Comparison of ENCODE assay signal across 31 cellular contexts in genomic region chr19:7644550-7644877, GRCh38. TPM values are rescaled to one million over a fixed set of nuclear protein-coding genes. Genes with fewer than 3 reads are reported as not detected.
"Had no signal": no experiment of that assay in that cellular context is flagged by ENCODE, and none has a peak within 500 bp of the region (broad histone marks: within the 10 kb centered on the region; RNA-seq: fewer than 3 reads in every experiment).

No MANE protein-coding gene starts in this region.

- H3K9me3 ChIP-seq: esophagus muscularis mucosa, gastrocnemius medialis, heart left ventricle had no signal

- H3K36me3 ChIP-seq: brain microvascular endothelial cell, esophagus muscularis mucosa, gastrocnemius medialis had no signal

- H3K27ac Mint-ChIP-seq: activated CD4-positive, alpha-beta T cell treated with anti-CD3 and anti-CD28 coated beads for 36 hours; activated CD4-positive, alpha-beta T cell treated with anti-CD3 and anti-CD28 coated beads, Interleukin-2, amount 10 ng/mL, durations not matched to agents 24 days and 14 days; activated CD8-positive, alpha-beta T cell treated with anti-CD3 and anti-CD28 coated beads for 36 hours; activated naive CD8-positive, alpha-beta T cell; activated T-helper 17 cell treated with anti-CD3 and anti-CD28 coated beads, Interleukin-2, amount 50 U/mL, for 72 hours; effector memory CD8-positive, alpha-beta T cell had no signal

- H3K9me3 Mint-ChIP-seq: activated CD4-positive, alpha-beta T cell treated with anti-CD3 and anti-CD28 coated beads, Interleukin-2, amount 10 ng/mL, durations not matched to agents 24 days and 14 days; activated T-cell treated with anti-CD3 and anti-CD28 coated beads, Interleukin-2, amount 50 U/mL, for 4 hours; activated T-helper 17 cell treated with anti-CD3 and anti-CD28 coated beads, Interleukin-2, amount 50 U/mL, for 72 hours; central memory CD8-positive, alpha-beta T cell; dendritic cell treated with granulocyte-macrophage colony-stimulating factor and Interleukin-4, amounts not matched to agents 40 ng/mL and 50 ng/mL, for 4 days; effector memory CD8-positive, alpha-beta T cell had no signal

- H3K27me3 Mint-ChIP-seq: activated CD4-positive, alpha-beta T cell treated with anti-CD3 and anti-CD28 coated beads for 36 hours; activated CD4-positive, alpha-beta T cell treated with anti-CD3 and anti-CD28 coated beads, Interleukin-2, amount 10 ng/mL, durations not matched to agents 24 days and 14 days; activated CD8-positive, alpha-beta T cell treated with anti-CD3 and anti-CD28 coated beads for 36 hours; activated naive CD8-positive, alpha-beta T cell; activated T-helper 17 cell treated with anti-CD3 and anti-CD28 coated beads, Interleukin-2, amount 50 U/mL, for 72 hours; central memory CD8-positive, alpha-beta T cell; dendritic cell treated with granulocyte-macrophage colony-stimulating factor and Interleukin-4, amounts not matched to agents 40 ng/mL and 50 ng/mL, for 4 days; effector memory CD8-positive, alpha-beta T cell had no signal

- H3K4me3 ChIP-seq: coronary artery, esophagus muscularis mucosa, gastrocnemius medialis, heart left ventricle had no signal

- DNase-seq: activated CD4-positive, CD25-positive, alpha-beta regulatory T cell; activated CD4-positive, CD25-positive, alpha-beta regulatory T cell treated with anti-CD3 and anti-CD28 coated beads, Interleukin-2, amount 50 U/mL, for 72 hours; activated CD8-positive, alpha-beta memory T cell treated with anti-CD3 and anti-CD28 coated beads for 24 hours; activated CD8-positive, alpha-beta T cell treated with anti-CD3 and anti-CD28 coated beads for 36 hours; activated effector memory CD4-positive, alpha-beta T cell treated with Interleukin-2 at 50 U/mL for 16 hours; activated gamma-delta T cell treated with Interleukin-2 at 50 U/mL for 16 hours; activated naive CD4-positive, alpha-beta T cell treated with anti-CD3 and anti-CD28 coated beads, Interleukin-2, amount 50 U/mL, for 16 hours; activated naive CD4-positive, alpha-beta T cell treated with Interleukin-2 at 50 U/mL for 16 hours; activated T-cell treated with anti-CD3 and anti-CD28 coated beads, Interleukin-2, amount 50 U/mL, for 4 hours; amniotic stem cell; anterior cingulate cortex; brain microvascular endothelial cell; effector CD4-positive, alpha-beta T cell; effector memory CD8-positive, alpha-beta T cell; erythroblast; foreskin keratinocyte; gastrocnemius medialis; glutamatergic neuron; heart left ventricle; T-helper 2 cell had no signal

- H3K4me3 Mint-ChIP-seq: activated CD4-positive, alpha-beta T cell treated with anti-CD3 and anti-CD28 coated beads for 36 hours; activated CD4-positive, alpha-beta T cell treated with anti-CD3 and anti-CD28 coated beads, Interleukin-2, amount 10 ng/mL, durations not matched to agents 24 days and 14 days; activated CD8-positive, alpha-beta T cell treated with anti-CD3 and anti-CD28 coated beads for 36 hours; activated naive CD8-positive, alpha-beta T cell; activated T-cell treated with anti-CD3 and anti-CD28 coated beads, Interleukin-2, amount 50 U/mL, for 4 hours; activated T-helper 17 cell treated with anti-CD3 and anti-CD28 coated beads, Interleukin-2, amount 50 U/mL, for 72 hours; central memory CD8-positive, alpha-beta T cell; dendritic cell treated with granulocyte-macrophage colony-stimulating factor and Interleukin-4, amounts not matched to agents 40 ng/mL and 50 ng/mL, for 4 days; effector memory CD8-positive, alpha-beta T cell had no signal

- H3K27me3 ChIP-seq: brain microvascular endothelial cell, foreskin keratinocyte had no signal

- H3K4me1 ChIP-seq: esophagus muscularis mucosa, foreskin keratinocyte, gastrocnemius medialis had no signal

- H3K27ac ChIP-seq: brain microvascular endothelial cell, coronary artery, esophagus muscularis mucosa, foreskin keratinocyte, gastrocnemius medialis, heart left ventricle had no signal

- ATAC-seq: activated CD4-positive, alpha-beta T cell treated with anti-CD3 and anti-CD28 coated beads for 36 hours; activated CD8-positive, alpha-beta T cell treated with anti-CD3 and anti-CD28 coated beads for 36 hours; activated T-cell treated with anti-CD3 and anti-CD28 coated beads, Interleukin-2, amount 50 U/mL, for 4 hours; activated T-helper 17 cell treated with anti-CD3 and anti-CD28 coated beads, Interleukin-2, amount 50 U/mL, for 72 hours; foreskin keratinocyte; gastrocnemius medialis; heart left ventricle had no signal

RNA-seq across cellular contexts. Expression of gene PCP2, which starts 11.0 kb away (rescaled TPM):
- total RNA-seq: astrocyte, bronchial epithelial cell, cardiac septum, esophagus muscularis mucosa, gastrocnemius medialis had no signal
- polyA plus RNA-seq: foreskin keratinocyte had no signal

RNA-seq across cellular contexts. Expression of gene RETN, which starts 24.3 kb away (rescaled TPM):
- total RNA-seq: activated CD4-positive, alpha-beta T cell treated with anti-CD3 and anti-CD28 coated beads for 36 hours; activated CD4-positive, alpha-beta T cell treated with anti-CD3 and anti-CD28 coated beads, Interleukin-2, amount 10 ng/mL, durations not matched to agents 24 days and 14 days; activated CD8-positive, alpha-beta T cell treated with anti-CD3 and anti-CD28 coated beads for 36 hours; activated T-cell treated with anti-CD3 and anti-CD28 coated beads, Interleukin-2, amount 50 U/mL, for 4 hours; activated T-helper 17 cell treated with anti-CD3 and anti-CD28 coated beads, Interleukin-2, amount 50 U/mL, for 72 hours; astrocyte; bronchial epithelial cell; foreskin keratinocyte had no signal
- polyA plus RNA-seq: foreskin keratinocyte had no signal
